ENCODE assay signal across 1 cellular context in genomic region chr6:105626290-105627158, GRCh38.
TF ChIP-seq lines count a peak whose summit lies in the region.

No MANE protein-coding gene starts in this region.

TF ChIP-seq in GM23338, 12 proteins besides CTCF, POLR2A, EP300 and RAD21 (continued from another document):
- TF ChIP-seq ZNF462 (CRISPR knock-in tag; IDR thresholded peaks at IDR 0.05) (no peak), REST (IDR thresholded peaks at IDR 0.05; ENCODE audit: unreplicated experiment) (no peak)
